8 cellular contexts compared by ENCODE assay signal in the genomic region with DNA sequence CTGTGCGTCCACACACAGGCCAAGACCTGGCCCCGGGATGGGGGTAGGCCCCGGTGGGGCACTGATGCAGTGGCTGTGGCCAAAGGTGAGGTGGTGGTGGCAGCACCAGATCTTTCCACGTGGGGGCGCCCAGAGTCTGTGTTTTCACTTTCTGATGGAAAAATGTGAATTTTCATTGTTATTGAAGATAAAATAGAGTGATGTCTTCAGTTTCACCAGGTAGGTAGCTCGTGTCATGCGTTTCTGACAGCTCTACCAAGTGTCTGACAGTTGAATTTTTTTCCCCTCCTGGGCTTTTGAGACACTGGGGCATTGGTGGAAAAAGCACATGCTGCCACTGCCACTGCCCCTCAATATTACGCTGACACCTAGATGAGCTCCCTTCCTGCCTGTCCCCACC. TPM values are rescaled to one million over a fixed set of nuclear protein-coding genes. Genes with fewer than 3 reads are reported as not detected.
DNase-seq lines count a peak whose midpoint lies in the region; ATAC-seq and TF ChIP-seq lines count a peak whose summit lies in the region.

No MANE protein-coding gene starts in this region.

- H3K27me3 ChIP-seq in CD8-positive, alpha-beta memory T cell (ENCODE audit: insufficient read depth, low read length, poor library complexity, severe bottlenecking), result no peaks in the 10 kb centered on the region
- H3K27me3 ChIP-seq in adipocyte (replicated peaks; ENCODE audit: control insufficient read depth, insufficient read depth, low read length) (no peaks in the 10 kb centered on the region), hepatocyte (no peaks in the 10 kb centered on the region)

- peak overlapping the region in 3 of 8 donors; percentile 27 to 81 (median 66) for H3K27ac Mint-ChIP-seq in CD8-positive, alpha-beta memory T cell
- peak overlapping the region; percentile 72 for H3K27ac Mint-ChIP-seq in T-helper 1 cell treated with Interleukin-12 subunit alpha and Interleukin-12 subunit beta and Interleukin-4 antibody, amounts not matched to agents 30 μg/mL and 1 μg/mL, for 36 hours

- peaks cover 2 to 5% (median 5%) of the 10 kb centered on the region in 3 donors for H3K4me1 Mint-ChIP-seq in CD8-positive, alpha-beta memory T cell
- no peaks in the 10 kb centered on the region for H3K4me1 Mint-ChIP-seq in T-helper 1 cell treated with Interleukin-12 subunit alpha and Interleukin-12 subunit beta and Interleukin-4 antibody, amounts not matched to agents 30 μg/mL and 1 μg/mL, for 36 hours (ENCODE audit: low read depth)

- POLR2A ChIA-PET in CD8-positive, alpha-beta memory T cell (lab: Charles Lee), result no interaction called here
- POLR2A ChIA-PET in HEK293T (lab: Yijun Ruan, JAX), result interaction anchor here (1.2 kb wide), 1 partner anchor 115 kb away, joined by 6 read pairs; no protein-coding TSS in a partner anchor

- H3K4me3 Mint-ChIP-seq in CD8-positive, alpha-beta memory T cell, result no peak overlapping the region
- no peak overlapping the region for H3K4me3 Mint-ChIP-seq in T-helper 1 cell treated with Interleukin-12 subunit alpha and Interleukin-12 subunit beta and Interleukin-4 antibody, amounts not matched to agents 30 μg/mL and 1 μg/mL, for 36 hours

- H4K20me1 ChIP-seq in hepatocyte (ENCODE audit: insufficient read depth, poor library complexity, severe bottlenecking), result no peaks in the 10 kb centered on the region

- no peak for ATAC-seq in HG03565 (IDR thresholded peaks at IDR 0.05; ENCODE audit: unreplicated experiment)
- no peak for ATAC-seq in GM21423 (IDR thresholded peaks at IDR 0.05; ENCODE audit: unreplicated experiment)

- no peak overlapping the region for H3K27ac ChIP-seq in CD8-positive, alpha-beta memory T cell (ENCODE audit: low read depth, low read length)
- no peak overlapping the region for H3K27ac ChIP-seq in hepatocyte

- DNase-seq in CD8-positive, alpha-beta memory T cell, result peak; percentile 49 to 78 (median 57)
- DNase-seq in HEK293T (ENCODE audit: extremely low spot score) (peak; percentile 78), adipocyte (ENCODE audit: low read depth) (peak; percentile 77), hepatocyte (ENCODE audit: low spot score) (peak; percentile 73)
- peak; percentile 24 to 54 for DNase-seq in stimulated activated CD4-positive, alpha-beta T cell treated with anti-CD3 and anti-CD28 coated beads, Interleukin-15, amount 100 ng/mL, for 48 hours (ENCODE audit: low read depth in 2 of 2)

- WGBS in hepatocyte (ENCODE audit: low lambda C conversion rate, missing lambda C conversion rate), result 30% methylated on average over 8 of the region's 8 CpGs

- H3K4me3 ChIP-seq in CD8-positive, alpha-beta memory T cell (ENCODE audit: low read length), result no peak overlapping the region
- H3K4me3 ChIP-seq in adipocyte (ENCODE audit: low read length) (no peak overlapping the region), hepatocyte (no peak overlapping the region)

- peaks cover 4% of the 10 kb centered on the region for H3K4me1 ChIP-seq in CD8-positive, alpha-beta memory T cell (ENCODE audit: insufficient read depth, low read length)
- H3K4me1 ChIP-seq in adipocyte (ENCODE audit: control insufficient read depth, insufficient read depth, low read length) (peaks cover 10% of the 10 kb centered on the region), hepatocyte (ENCODE audit: insufficient read depth) (no peaks in the 10 kb centered on the region)

- no peaks in the 10 kb centered on the region for H3K9me2 ChIP-seq in hepatocyte (replicated peaks; ENCODE audit: insufficient read depth)

- no peaks in the 10 kb centered on the region for H3K9me3 Mint-ChIP-seq in CD8-positive, alpha-beta memory T cell
- H3K9me3 Mint-ChIP-seq in T-helper 1 cell treated with Interleukin-12 subunit alpha and Interleukin-12 subunit beta and Interleukin-4 antibody, amounts not matched to agents 30 μg/mL and 1 μg/mL, for 36 hours, result no peaks in the 10 kb centered on the region

- CTCF ChIA-PET in CD8-positive, alpha-beta memory T cell (lab: Charles Lee), result interaction anchor here (0.7 to 5.8 kb wide), 31 partner anchors 10 to 493 kb away, joined by 3 to 151 read pairs (median 4); no protein-coding TSS in a partner anchor
- CTCF ChIA-PET in HEK293T (lab: Yijun Ruan, JAX), result interaction anchor here (0.6 to 3.5 kb wide), 13 partner anchors 8 to 207 kb away, joined by 3 to 28 read pairs (median 4); no protein-coding TSS in a partner anchor

- no peaks in the 10 kb centered on the region for H3K27me3 Mint-ChIP-seq in CD8-positive, alpha-beta memory T cell
- no peaks in the 10 kb centered on the region for H3K27me3 Mint-ChIP-seq in T-helper 1 cell treated with Interleukin-12 subunit alpha and Interleukin-12 subunit beta and Interleukin-4 antibody, amounts not matched to agents 30 μg/mL and 1 μg/mL, for 36 hours (ENCODE audit: low read depth)

- no peak overlapping the region for H2AFZ ChIP-seq in hepatocyte

- no peaks in the 10 kb centered on the region for H3K9me3 ChIP-seq in CD8-positive, alpha-beta memory T cell (ENCODE audit: low read length)
- H3K9me3 ChIP-seq in adipocyte (ENCODE audit: control insufficient read depth, low read length) (no peaks in the 10 kb centered on the region), hepatocyte (ENCODE audit: low read depth) (no peaks in the 10 kb centered on the region)

- no peaks in the 10 kb centered on the region for H3K79me2 ChIP-seq in hepatocyte

- no peaks in the 10 kb centered on the region for H3K36me3 ChIP-seq in CD8-positive, alpha-beta memory T cell (ENCODE audit: insufficient read depth, low read length)
- no peaks in the 10 kb centered on the region for H3K36me3 ChIP-seq in adipocyte (ENCODE audit: control insufficient read depth, insufficient read depth, low read length, severe bottlenecking)
- H3K36me3 ChIP-seq in hepatocyte (replicated peaks; ENCODE audit: insufficient read depth, low read depth), result no peaks in the 10 kb centered on the region

- peaks cover 0 to 29% (median 3%) of the 10 kb centered on the region in 3 donors for H3K36me3 Mint-ChIP-seq in CD8-positive, alpha-beta memory T cell
- peaks cover 27% of the 10 kb centered on the region for H3K36me3 Mint-ChIP-seq in T-helper 1 cell treated with Interleukin-12 subunit alpha and Interleukin-12 subunit beta and Interleukin-4 antibody, amounts not matched to agents 30 μg/mL and 1 μg/mL, for 36 hours (ENCODE audit: low read depth)

- no peak overlapping the region for H3K9ac ChIP-seq in adipocyte (ENCODE audit: low read length)

- no peak overlapping the region for H3K4me2 ChIP-seq in hepatocyte

- TF ChIP-seq CTCF in hepatocyte (IDR thresholded peaks at IDR 0.05; ENCODE audit: poor library complexity), result peak; percentile 98

TF ChIP-seq in HEK293T, 16 proteins besides CTCF, POLR2A, EP300 and RAD21:
- TF ChIP-seq SUZ12 (IDR thresholded peaks at IDR 0.05) (no peak), TARDBP (IDR thresholded peaks at IDR 0.05) (no peak), ELF4 (IDR thresholded peaks at IDR 0.05) (no peak), FOXA1 (IDR thresholded peaks at IDR 0.05) (no peak), CTBP1 (IDR thresholded peaks at IDR 0.05; ENCODE audit: borderline replicate concordance) (no peak), SP1 (IDR thresholded peaks at IDR 0.05) (no peak), NFRKB (IDR thresholded peaks at IDR 0.05) (no peak), L3MBTL2 (conservative IDR thresholded peaks at IDR 0.05) (no peak), FOXM1 (IDR thresholded peaks at IDR 0.05; ENCODE audit: borderline replicate concordance) (no peak)
- TF ChIP-seq, protein P1, sequence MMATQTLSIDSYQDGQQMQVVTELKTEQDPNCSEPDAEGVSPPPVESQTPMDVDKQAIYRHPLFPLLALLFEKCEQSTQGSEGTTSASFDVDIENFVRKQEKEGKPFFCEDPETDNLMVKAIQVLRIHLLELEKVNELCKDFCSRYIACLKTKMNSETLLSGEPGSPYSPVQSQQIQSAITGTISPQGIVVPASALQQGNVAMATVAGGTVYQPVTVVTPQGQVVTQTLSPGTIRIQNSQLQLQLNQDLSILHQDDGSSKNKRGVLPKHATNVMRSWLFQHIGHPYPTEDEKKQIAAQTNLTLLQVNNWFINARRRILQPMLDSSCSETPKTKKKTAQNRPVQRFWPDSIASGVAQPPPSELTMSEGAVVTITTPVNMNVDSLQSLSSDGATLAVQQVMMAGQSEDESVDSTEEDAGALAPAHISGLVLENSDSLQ (IDR thresholded peaks at IDR 0.05), result no peak

RNA-seq across cellular contexts. Expression of gene MAGOH, which starts 40.0 kb away (rescaled TPM):
- 100 to 1,000 TPM; 127 to 129 TPM for total RNA-seq in CD8-positive, alpha-beta memory T cell
- 121 TPM for polyA plus RNA-seq in CD8-positive, alpha-beta memory T cell
- total RNA-seq in hepatocyte, result 28.4 and 31.8 TPM in 2 replicates
- 26.7 and 35.2 TPM in 2 replicates for polyA plus RNA-seq in hepatocyte

RNA-seq across cellular contexts. Expression of gene LRP8, which starts 49.6 kb away (rescaled TPM):
- total RNA-seq in CD8-positive, alpha-beta memory T cell, result 10 to 100 TPM; 48.7 to 49.7 TPM
- polyA plus RNA-seq in CD8-positive, alpha-beta memory T cell, result 2.7 TPM
- 2.6 and 2.7 TPM in 2 replicates for total RNA-seq in hepatocyte
- 2.1 and 2.4 TPM in 2 replicates for polyA plus RNA-seq in hepatocyte

RNA-seq across cellular contexts. Expression of gene CZIB, which starts 57.9 kb away (rescaled TPM):
- 10 to 100 TPM; 58.0 to 58.4 TPM for total RNA-seq in CD8-positive, alpha-beta memory T cell
- polyA plus RNA-seq in CD8-positive, alpha-beta memory T cell, result 60.4 TPM
- 40.7 and 51.9 TPM in 2 replicates for total RNA-seq in hepatocyte
- polyA plus RNA-seq in hepatocyte, result 53.9 and 61.0 TPM in 2 replicates

Comparison
In these comparisons a context has a peak if more than half of its experiments do, and no peak if none do; other contexts are left out.
1. RNA of gene LRP8, which starts 49.6 kb away (total RNA-seq): 48.7 to 49.7 TPM in CD8-positive, alpha-beta memory T cell; 2.6 to 2.7 TPM in hepatocyte; every median in the first group is over 10 times any median in the second.
2. Peak in every context shown above with its lines, with median percentiles within 50 percentile points of each other: DNase-seq.